ENCODE assay signal across 7 cellular contexts in genomic region chr15:36950371-36950770, GRCh38.
"Had no signal": no experiment of that assay in that cellular context is flagged by ENCODE, and none has a peak within 500 bp of the region (broad histone marks: within the 10 kb centered on the region; RNA-seq: fewer than 3 reads in every experiment).

No MANE protein-coding gene starts in this region.

- H3K4me3 ChIP-seq: HAP-1, K562 had no signal

- H3K9me3 ChIP-seq: HAP-1 had no signal

- ATAC-seq: HCT116, K562 had no signal

- DNase-seq: GOT3, H7, IMR-90, KG1 had no signal

- H3K4me1 ChIP-seq: HAP-1 had no signal
